ENCODE assay signal across 25 cellular contexts in genomic region chr10:9684186-9684585, GRCh38.
A peak's percentile ranks its signal among the peaks of the same experiment; 100 is the strongest.
DNase-seq lines count a peak whose midpoint lies in the region; ATAC-seq, FAIRE-seq and TF ChIP-seq lines count a peak whose summit lies in the region.
"Had no signal": no experiment of that assay in that cellular context is flagged by ENCODE, and none has a peak within 500 bp of the region (broad histone marks: within the 10 kb centered on the region; RNA-seq: fewer than 3 reads in every experiment).

No MANE protein-coding gene starts in this region.

- no peak for TF ChIP-seq CTCF in kidney (IDR thresholded peaks at IDR 0.05; ENCODE audit: borderline replicate concordance, extremely low read depth, insufficient read depth)
- no peak for TF ChIP-seq CTCF in foreskin fibroblast (IDR thresholded peaks at IDR 0.05; ENCODE audit: low read depth, low read length)

- ATAC-seq in GM18907 (IDR thresholded peaks at IDR 0.05; ENCODE audit: unreplicated experiment): no peak
- ATAC-seq: A549, GM23338, HCT116 had no signal

- peak; percentile 17 for FAIRE-seq in RCC 7860 (lab: Jason Lieb, UNC)
- peak; percentile 54 for FAIRE-seq in endometrium (lab: Jason Lieb, UNC)
- peak; percentile 68 for FAIRE-seq in kidney (lab: Jason Lieb, UNC)
- FAIRE-seq in GM12892 (lab: Jason Lieb, UNC): no peak
- FAIRE-seq: A549, D721Med, GM12891, GM19239 had no signal

- no peak for TF ChIP-seq POLR2A in GM12892 (IDR thresholded peaks at IDR 0.05; ENCODE audit: low read depth, low read length)

- no peaks in the 10 kb centered on the region for H3K4me1 ChIP-seq in kidney (ENCODE audit: control insufficient read depth in 1 of 2, insufficient read depth in 1 of 2, low read depth in 1 of 2, low read length in 2 of 2)
- H3K4me1 ChIP-seq: A549; BE2C; BLaER1 treated with 17β-estradiol and CSF1 and Interleukin-3, amounts not matched to agents 10 nM and 100 nM had no signal

- no peak overlapping the region for H3K27ac ChIP-seq in kidney (ENCODE audit: low read depth in 2 of 2, low read length in 2 of 2)
- H3K27ac ChIP-seq: A549; BLaER1 treated with 17β-estradiol and CSF1 and Interleukin-3, amounts not matched to agents 10 nM and 100 nM had no signal

- no peaks in the 10 kb centered on the region for H3K36me3 ChIP-seq in kidney (ENCODE audit: control insufficient read depth in 1 of 2, insufficient read depth in 2 of 2, low read length in 2 of 2)
- H3K36me3 ChIP-seq: BE2C had no signal

- DNase-seq in RCC 7860 (ENCODE audit: low spot score) (no peak), kidney (no peak), foreskin fibroblast (no peak), GM12892 (ENCODE audit: insufficient read length) (no peak), inferior parietal cortex (ENCODE audit: extremely low spot score) (no peak)
- DNase-seq: 8988T; ACHN; AML-193; BE2C; CD4-positive, alpha-beta T cell; CD8-positive, alpha-beta memory T cell; DMS 273 treated with DMSO at 0.1 percent for 48 hours; DMS79; EL; GF-D8; H9 had no signal

- no peak overlapping the region for H3K9ac ChIP-seq in kidney (ENCODE audit: low read length in 2 of 2)
- H3K9ac ChIP-seq: BLaER1 treated with 17β-estradiol and CSF1 and Interleukin-3, amounts not matched to agents 10 nM and 100 nM had no signal

- no peaks in the 10 kb centered on the region for H3K9me3 ChIP-seq in kidney (ENCODE audit: control insufficient read depth in 1 of 2, low read length in 2 of 2)
- H3K9me3 ChIP-seq: A549, BE2C had no signal

- intact Hi-C loops in kidney (cut with DNase I): no loop called here

- H3K4me3 ChIP-seq in kidney (ENCODE audit: low read length in 2 of 2): no peak overlapping the region
- H3K4me3 ChIP-seq in foreskin fibroblast (ENCODE audit: low read depth in 1 of 2, low read length in 2 of 2): no peak overlapping the region
- H3K4me3 ChIP-seq: A549; BLaER1 treated with 17β-estradiol and CSF1 and Interleukin-3, amounts not matched to agents 10 nM and 100 nM; GM23338 had no signal
